ENCODE assay signal across 9 cellular contexts in genomic region chr16:85899444-85899843, GRCh38. TPM values are rescaled to one million over a fixed set of nuclear protein-coding genes. Genes with fewer than 3 reads are reported as not detected.
DNase-seq lines count a peak whose midpoint lies in the region; ATAC-seq and TF ChIP-seq lines count a peak whose summit lies in the region.
"Had no signal": no experiment of that assay in that cellular context is flagged by ENCODE, and none has a peak within 500 bp of the region (broad histone marks: within the 10 kb centered on the region; RNA-seq: fewer than 3 reads in every experiment).

No MANE protein-coding gene starts in this region.

- peak overlapping the region; percentile 99 for H3K27ac ChIP-seq in OCI-LY7 (ENCODE audit: low read depth, low read length, poor library complexity, severe bottlenecking)
- no peak overlapping the region for H3K27ac ChIP-seq in rectal smooth muscle tissue (ENCODE audit: low read depth, low read length)

- peaks cover 51% of the 10 kb centered on the region for H3K4me1 ChIP-seq in OCI-LY7 (ENCODE audit: insufficient read depth, low read length, poor library complexity, severe bottlenecking)
- no peaks in the 10 kb centered on the region for H3K4me1 ChIP-seq in rectal smooth muscle tissue (ENCODE audit: control insufficient read depth, insufficient read depth, low read length)

- peak overlapping the region; percentile 85 for H3K4me2 ChIP-seq in OCI-LY7 (ENCODE audit: low read length)

- intact Hi-C loops in OCI-LY7 (cut with micrococcal nuclease; ENCODE audit: unreplicated experiment) = loop anchor here (1.0 to 10.0 kb wide), 2 partner anchors 9 to 115 kb away; no protein-coding TSS in a partner anchor

- H3K4me3 ChIP-seq in GM12864 (ENCODE audit: low read depth, low read length) = peak overlapping the region; percentile 92
- H3K4me3 ChIP-seq in OCI-LY7 (ENCODE audit: low read depth, low read length, poor library complexity, severe bottlenecking) = peak overlapping the region; percentile 96
- peak overlapping the region; percentile 56 for H3K4me3 ChIP-seq in fibroblast of villous mesenchyme (ENCODE audit: low read depth, low read length)
- peak overlapping the region; percentile 74 for H3K4me3 ChIP-seq in rectal smooth muscle tissue (ENCODE audit: low read length)

- H3K36me3 ChIP-seq in OCI-LY7 (ENCODE audit: insufficient read depth, low read length) (peaks cover 53% of the 10 kb centered on the region), rectal smooth muscle tissue (ENCODE audit: control insufficient read depth, insufficient read depth, low read length) (peaks cover 2% of the 10 kb centered on the region)

- ATAC-seq in HG02884 (IDR thresholded peaks at IDR 0.05; ENCODE audit: unreplicated experiment) = no peak

- BruUV-seq in OCI-LY7 (replicated peaks; lab: Mats Ljungman, UMichigan) = TSS peak; percentile 72

- peaks cover 5% of the 10 kb centered on the region; the same call in 1 of the 2 replicates for H4K20me1 ChIP-seq in OCI-LY7 (ENCODE audit: insufficient read depth, low read length)

- CTCF ChIA-PET in OCI-LY7 (lab: Charles Lee; ENCODE audit: unreplicated experiment) = interaction anchor here (0.5 to 1.5 kb wide), 3 partner anchors 9 to 165 kb away, joined by 3 to 5 read pairs (median 3); no protein-coding TSS in a partner anchor

- no peak for TF ChIP-seq CTCF in GM12864 (IDR thresholded peaks at IDR 0.05; ENCODE audit: low read depth, low read length, missing control alignments)
- no peak for TF ChIP-seq CTCF in OCI-LY7 (conservative IDR thresholded peaks at IDR 0.05; ENCODE audit: low read length)
- TF ChIP-seq CTCF in fibroblast of villous mesenchyme (IDR thresholded peaks at IDR 0.05; ENCODE audit: insufficient read depth, low read depth, low read length) = no peak

- peak overlapping the region; percentile 2; the same call in 1 of the 2 replicates for H2AFZ ChIP-seq in OCI-LY7 (ENCODE audit: low read length)

- POLR2A ChIA-PET in OCI-LY7 (lab: Charles Lee) = interaction anchor here (0.6 to 3.7 kb wide), 13 partner anchors 10 to 94 kb away, joined by 3 to 27 read pairs (median 3); no protein-coding TSS in a partner anchor

- DNase-seq in GM12864 (ENCODE audit: low read depth) (no peak), OCI-LY7 (ENCODE audit: low spot score) (no peak), fibroblast of villous mesenchyme (ENCODE audit: low read depth) (no peak), GM19238 (ENCODE audit: insufficient read length, low spot score) (no peak), SIG-M5 (lab: John Stamatoyannopoulos, UW) (no peak), AG08395 (ENCODE audit: low spot score) (no peak)

- peak overlapping the region; percentile 27 for H3K9ac ChIP-seq in rectal smooth muscle tissue (ENCODE audit: low read length)

- H3K9me3 ChIP-seq in OCI-LY7 (ENCODE audit: low read length) = no peaks in the 10 kb centered on the region

- H3K27me3 ChIP-seq in rectal smooth muscle tissue (ENCODE audit: control insufficient read depth, insufficient read depth, low read length) = peaks cover 3% of the 10 kb centered on the region

- H3K9me2 ChIP-seq in OCI-LY7 (ENCODE audit: insufficient read depth, low read length) = no peaks in the 10 kb centered on the region

- peaks cover 67% of the 10 kb centered on the region for H3K79me2 ChIP-seq in OCI-LY7 (ENCODE audit: insufficient read depth, low read depth, low read length)

RNA-seq across cellular contexts. Expression of gene IRF8, which starts 0.5 kb away (rescaled TPM):
- 181 and 188 TPM in 2 replicates for total RNA-seq in OCI-LY7 (2014; rRNA removed; shearing (Covaris generic))
- 210 and 224 TPM in 2 replicates for total RNA-seq in OCI-LY7 (2022)
- not detected in 2 replicates for total RNA-seq in fibroblast of villous mesenchyme
- total RNA-seq: fibroblast of lung had no signal

Comparison
In these comparisons a context has a peak if more than half of its experiments do, and no peak if none do; other contexts are left out.
1. RNA of gene IRF8, which starts 0.5 kb away (total RNA-seq): 181 to 224 TPM in OCI-LY7; not detected in fibroblast of villous mesenchyme; every median in the first group is over 100 times any median in the second.
2. Peak in every context shown above with its lines, with median percentiles within 50 percentile points of each other: H3K4me3 ChIP-seq.